In genomic region chr11:107549253-107549953, GRCh38 we compare ENCODE assay signal across 8 cellular contexts. TPM values are rescaled to one million over a fixed set of nuclear protein-coding genes. Genes with fewer than 3 reads are reported as not detected.
A peak's percentile ranks its signal among the peaks of the same experiment; 100 is the strongest.
DNase-seq lines count a peak whose midpoint lies in the region; ATAC-seq, FAIRE-seq and TF ChIP-seq lines count a peak whose summit lies in the region.

No MANE protein-coding gene starts in this region.

- no peak overlapping the region for H2BK120ac ChIP-seq in H9 (ENCODE audit: low read depth, low read length, poor library complexity, severe bottlenecking)

- no peaks in the 10 kb centered on the region for H3K79me1 ChIP-seq in H9 (ENCODE audit: insufficient read depth, low read depth, low read length, poor library complexity, severe bottlenecking)

- no peak overlapping the region for H4K91ac ChIP-seq in H9 (ENCODE audit: insufficient read length, low read depth, low read length)

- CTCF ChIA-PET in activated CD8-positive, alpha-beta memory T cell treated with anti-CD3 and anti-CD28 coated beads, Interleukin-2, amount 10 ng/mL, durations not matched to agents 7 days and 5 days (lab: Charles Lee), result interaction anchor here (0.8 to 6.5 kb wide), 13 partner anchors 8 to 242 kb away, joined by 3 to 42 read pairs (median 4); partner anchors contain the start of gene ALKBH8

- H3K4me1 ChIP-seq in H9 (ENCODE audit: insufficient read depth, low read length) (no peaks in the 10 kb centered on the region), keratinocyte (ENCODE audit: control insufficient read depth, extremely low read depth, insufficient read depth, low read length) (peaks cover 19% of the 10 kb centered on the region)

- dilution Hi-C loops in keratinocyte (cut with MboI; ENCODE audit: extremely low pct_ligation_motif_present, low sequenced_read_pairs), result no loop called here

- peak; percentile 43 for DNase-seq in activated CD8-positive, alpha-beta memory T cell treated with anti-CD3 and anti-CD28 coated beads, Interleukin-2, amount 10 ng/mL, durations not matched to agents 7 days and 5 days
- DNase-seq in activated CD8-positive, alpha-beta memory T cell treated with anti-CD3 and anti-CD28 coated beads, Interleukin-2, amount 50 U/mL, for 48 hours, result no peak
- no peak for DNase-seq in H9
- peak; percentile 7 for DNase-seq in NCI-H748 (lab: John Stamatoyannopoulos, UW; ENCODE audit: unreplicated experiment)
- peak; percentile 27 for DNase-seq in astrocyte of the cerebellum (ENCODE audit: low read depth)
- DNase-seq in keratinocyte (ENCODE audit: low read depth, low spot score), result no peak
- no peak for DNase-seq in type B pancreatic cell (ENCODE audit: extremely low spot score, unreplicated experiment)
- DNase-seq in mesenteric fat pad (ENCODE audit: low spot score), result no peak

- H3K4me2 ChIP-seq in H9 (ENCODE audit: insufficient read depth, insufficient read length, low read length), result no peak overlapping the region
- H3K4me2 ChIP-seq in keratinocyte (ENCODE audit: control insufficient read depth, extremely low read depth, insufficient read depth, low read depth, low read length), result no peak overlapping the region

- H3K56ac ChIP-seq in H9 (ENCODE audit: insufficient read length, low read depth, low read length), result no peak overlapping the region

- peak; percentile 89 for FAIRE-seq in keratinocyte (lab: Jason Lieb, UNC)

- peak; percentile 36 for ATAC-seq in activated CD8-positive, alpha-beta memory T cell treated with anti-CD3 and anti-CD28 coated beads, Interleukin-2, amount 10 ng/mL, durations not matched to agents 7 days and 5 days

- peaks cover 13% of the 10 kb centered on the region for H3K36me3 Mint-ChIP-seq in activated CD8-positive, alpha-beta memory T cell treated with anti-CD3 and anti-CD28 coated beads, Interleukin-2, amount 10 ng/mL, durations not matched to agents 7 days and 5 days
- H3K36me3 Mint-ChIP-seq in H9 (ENCODE audit: insufficient read depth in 1 of 3, low read depth in 3 of 3) (peaks cover 0 to 30% (median 16%) of the 10 kb centered on the region in 3 experiments; a peak in 5 of 7 replicates), type B pancreatic cell (peaks cover 3% of the 10 kb centered on the region)

- no peak overlapping the region for H3K9ac ChIP-seq in H9 (ENCODE audit: extremely low read depth, insufficient read length, low read length)
- no peak overlapping the region for H3K9ac ChIP-seq in keratinocyte (ENCODE audit: control insufficient read depth, extremely low read depth, insufficient read depth, low read length)

- no peaks in the 10 kb centered on the region for H3K79me2 ChIP-seq in H9 (ENCODE audit: insufficient read depth, low read length)
- no peaks in the 10 kb centered on the region for H3K79me2 ChIP-seq in keratinocyte (ENCODE audit: control insufficient read depth, insufficient read depth, low read length)

- no peak overlapping the region for H3K27ac Mint-ChIP-seq in activated CD8-positive, alpha-beta memory T cell treated with anti-CD3 and anti-CD28 coated beads, Interleukin-2, amount 10 ng/mL, durations not matched to agents 7 days and 5 days
- H3K27ac Mint-ChIP-seq in H9 (no peak overlapping the region), type B pancreatic cell (no peak overlapping the region)

- no peak overlapping the region for H2AFZ ChIP-seq in H9 (ENCODE audit: low read length)
- H2AFZ ChIP-seq in keratinocyte (ENCODE audit: control insufficient read depth, low read length), result no peak overlapping the region

- TF ChIP-seq CTCF in H9 (conservative IDR thresholded peaks at IDR 0.05) (peak; percentile 87), astrocyte of the cerebellum (IDR thresholded peaks at IDR 0.05; ENCODE audit: low read depth, low read length, missing control alignments) (peak; percentile 83), keratinocyte (optimal IDR thresholded peaks at IDR 0.05 in 1 of 3, IDR thresholded peaks at IDR 0.05 in 1 of 3, conservative IDR thresholded peaks at IDR 0.05 in 1 of 3; ENCODE audit: extremely low read depth in 1 of 3, insufficient read depth in 2 of 3, low read length in 3 of 3) (peak in 2 of 3 experiments; percentile 64 to 71), type B pancreatic cell (conservative IDR thresholded peaks at IDR 0.05) (peak; percentile 90)

- H3K36me3 ChIP-seq in keratinocyte (ENCODE audit: control insufficient read depth in 2 of 2, extremely low read depth in 1 of 2, insufficient read depth in 2 of 2, low read length in 2 of 2), result peaks cover 0 to 3% of the 10 kb centered on the region in 2 experiments

- no CpG with 5 or more reads among the region's 6 CpGs for whole genome bisulfite sequencing in H9 (ENCODE audit: extremely low coverage, insufficient read length, low lambda C conversion rate)

- H4K20me1 ChIP-seq in H9 (ENCODE audit: control insufficient read depth, insufficient read depth, insufficient read length) (no peaks in the 10 kb centered on the region), keratinocyte (ENCODE audit: control insufficient read depth, extremely low read depth, insufficient read depth, low read length) (no peaks in the 10 kb centered on the region)

- H4K5ac ChIP-seq in H9 (ENCODE audit: insufficient read length, low read depth, low read length), result no peak overlapping the region

- H3K9me1 ChIP-seq in keratinocyte (ENCODE audit: control insufficient read depth, extremely low read depth, insufficient read depth, low read length), result no peaks in the 10 kb centered on the region

- H3K9me3 ChIP-seq in H9 (ENCODE audit: control insufficient read depth, low read depth, low read length), result no peaks in the 10 kb centered on the region
- no peaks in the 10 kb centered on the region for H3K9me3 ChIP-seq in keratinocyte (ENCODE audit: control insufficient read depth, low read depth, low read length)

- H3K4me3 Mint-ChIP-seq in activated CD8-positive, alpha-beta memory T cell treated with anti-CD3 and anti-CD28 coated beads, Interleukin-2, amount 10 ng/mL, durations not matched to agents 7 days and 5 days, result no peak overlapping the region
- H3K4me3 Mint-ChIP-seq in H9 (no peak overlapping the region), type B pancreatic cell (no peak overlapping the region)

- H3K23ac ChIP-seq in H9 (ENCODE audit: insufficient read length, low read depth, low read length), result no peak overlapping the region

- no peaks in the 10 kb centered on the region for H3K27me3 ChIP-seq in H9 (ENCODE audit: insufficient read depth, low read length)
- no peaks in the 10 kb centered on the region for H3K27me3 ChIP-seq in keratinocyte (ENCODE audit: control insufficient read depth, extremely low read depth, insufficient read depth, low read length)

- no peak overlapping the region for H3K4me3 ChIP-seq in astrocyte of the cerebellum (ENCODE audit: low read depth, low read length)
- no peak overlapping the region for H3K4me3 ChIP-seq in keratinocyte (ENCODE audit: control insufficient read depth in 2 of 3, extremely low read depth in 1 of 3, insufficient read depth in 2 of 3, low read depth in 1 of 3, low read length in 3 of 3)

- no peaks in the 10 kb centered on the region for H3K4me1 Mint-ChIP-seq in activated CD8-positive, alpha-beta memory T cell treated with anti-CD3 and anti-CD28 coated beads, Interleukin-2, amount 10 ng/mL, durations not matched to agents 7 days and 5 days
- no peaks in the 10 kb centered on the region for H3K4me1 Mint-ChIP-seq in H9
- H3K4me1 Mint-ChIP-seq in type B pancreatic cell (ENCODE audit: unreplicated experiment), result no peaks in the 10 kb centered on the region

- no peak overlapping the region for H2AK5ac ChIP-seq in H9 (ENCODE audit: insufficient read length, low read length)

- H2BK5ac ChIP-seq in H9 (ENCODE audit: insufficient read length, low read length), result no peak overlapping the region

- H4K8ac ChIP-seq in H9 (replicated peaks; ENCODE audit: insufficient read length, low read depth, low read length), result no peak overlapping the region

- no peak overlapping the region for H3K27ac ChIP-seq in H9 (ENCODE audit: insufficient read length, low read depth, low read length)
- H3K27ac ChIP-seq in keratinocyte (ENCODE audit: control insufficient read depth, insufficient read depth, low read length), result no peak overlapping the region

- no peak overlapping the region for H3K4ac ChIP-seq in H9 (ENCODE audit: low read depth, low read length)

- no peak overlapping the region for H2BK20ac ChIP-seq in H9 (ENCODE audit: low read depth, low read length, poor library complexity, severe bottlenecking)

- no peak overlapping the region for H2BK15ac ChIP-seq in H9 (ENCODE audit: low read depth, low read length)

- H3K23me2 ChIP-seq in H9 (ENCODE audit: insufficient read length, low read depth, low read length, poor library complexity, severe bottlenecking), result no peaks in the 10 kb centered on the region

- H3K14ac ChIP-seq in H9 (ENCODE audit: insufficient read depth, low read length), result no peak overlapping the region

- no peak overlapping the region for H3K18ac ChIP-seq in H9 (ENCODE audit: insufficient read length, low read depth, low read length)

- H2BK12ac ChIP-seq in H9 (ENCODE audit: insufficient read length, low read depth, low read length), result no peak overlapping the region

- in situ Hi-C loops in astrocyte of the cerebellum (cut with HindIII; ENCODE audit: low sequenced_read_pairs), result no loop called here

- H3K27me3 Mint-ChIP-seq in activated CD8-positive, alpha-beta memory T cell treated with anti-CD3 and anti-CD28 coated beads, Interleukin-2, amount 10 ng/mL, durations not matched to agents 7 days and 5 days, result no peaks in the 10 kb centered on the region
- H3K27me3 Mint-ChIP-seq in H9 (ENCODE audit: low read depth) (no peaks in the 10 kb centered on the region), type B pancreatic cell (no peaks in the 10 kb centered on the region)

- H3T11ph ChIP-seq in H9 (ENCODE audit: low read length), result no peak overlapping the region

- H3K9me3 Mint-ChIP-seq in activated CD8-positive, alpha-beta memory T cell treated with anti-CD3 and anti-CD28 coated beads, Interleukin-2, amount 10 ng/mL, durations not matched to agents 7 days and 5 days (ENCODE audit: low read depth), result no peaks in the 10 kb centered on the region
- H3K9me3 Mint-ChIP-seq in H9, result no peaks in the 10 kb centered on the region
- no peaks in the 10 kb centered on the region for H3K9me3 Mint-ChIP-seq in type B pancreatic cell

RNA-seq across cellular contexts. Expression of gene ALKBH8, which starts 16.1 kb away (rescaled TPM):
- 10 to 100 TPM in 1 of 2 experiments, 1 to 10 TPM in 1; 8.6 to 11.2 TPM for total RNA-seq in activated CD8-positive, alpha-beta memory T cell treated with anti-CD3 and anti-CD28 coated beads, Interleukin-2, amount 10 ng/mL, durations not matched to agents 7 days and 5 days
- total RNA-seq in H9 (2021), result 12.7 and 15.7 TPM in 2 replicates
- polyA plus RNA-seq in keratinocyte, result 3.4 to 8.0 TPM (median 6.5 TPM) in 3 replicates
- polyA plus RNA-seq in keratinocyte (2011; ENCODE audit: low read depth), result 5.4 TPM
- 2.4 and 5.1 TPM in 2 replicates for polyA plus RNA-seq in keratinocyte (2011; cell fraction: cytosol; rRNA removed)
- polyA plus RNA-seq in keratinocyte (2011; cell fraction: nucleus; rRNA removed), result 3.4 and 4.7 TPM in 2 replicates
- 3.5 and 7.0 TPM in 2 replicates for polyA plus RNA-seq in keratinocyte (2012; ENCODE audit: low replicate concordance)
- 1.0 to 10.1 TPM (median 5.5 TPM) in 3 replicates for polyA minus RNA-seq in keratinocyte
- polyA minus RNA-seq in keratinocyte (2011; cell fraction: cytosol; rRNA and poly(A)+ RNA removed), result 5.9 TPM
- 2.5 and 4.7 TPM in 2 replicates for polyA minus RNA-seq in keratinocyte (2011; cell fraction: nucleus; rRNA and poly(A)+ RNA removed)
- total RNA-seq in type B pancreatic cell (ENCODE audit: low replicate concordance), result 6.7 and 7.8 TPM in 2 replicates
- 6.4 TPM for total RNA-seq in mesenteric fat pad

RNA-seq across cellular contexts. Expression of gene ELMOD1, which starts 41.5 kb away (rescaled TPM):
- total RNA-seq in activated CD8-positive, alpha-beta memory T cell treated with anti-CD3 and anti-CD28 coated beads, Interleukin-2, amount 10 ng/mL, durations not matched to agents 7 days and 5 days, result under 1 TPM in 1 of 2 experiments, not detected in 1; 0.16 TPM
- total RNA-seq in H9 (2021) (0.61 and 0.81 TPM in 2 replicates), type B pancreatic cell (ENCODE audit: low replicate concordance) (4.0 and 7.6 TPM in 2 replicates), mesenteric fat pad (0.16 TPM)
- polyA plus RNA-seq in keratinocyte, result 0.15 to 0.63 TPM (median 0.51 TPM) in 3 replicates
- polyA plus RNA-seq in keratinocyte (2011; ENCODE audit: low read depth), result 15.6 TPM
- polyA plus RNA-seq in keratinocyte (2011; cell fraction: cytosol; rRNA removed), result 0.22 and 0.57 TPM in 2 replicates
- 0.88 and 0.94 TPM in 2 replicates for polyA plus RNA-seq in keratinocyte (2011; cell fraction: nucleus; rRNA removed)
- polyA plus RNA-seq in keratinocyte (2012; ENCODE audit: low replicate concordance), result 0.56 and 22.3 TPM in 2 replicates
- polyA minus RNA-seq in keratinocyte, result 0.16 to 0.30 TPM in 2 of 3 replicates, not detected in the other
- not detected for polyA minus RNA-seq in keratinocyte (2011; cell fraction: cytosol; rRNA and poly(A)+ RNA removed)
- 0.53 and 1.1 TPM in 2 replicates for polyA minus RNA-seq in keratinocyte (2011; cell fraction: nucleus; rRNA and poly(A)+ RNA removed)

Comparison
In these comparisons a context has a peak if more than half of its experiments do, and no peak if none do; other contexts are left out.
1. DNase-seq: peak in activated CD8-positive, alpha-beta memory T cell treated with anti-CD3 and anti-CD28 coated beads, Interleukin-2, amount 10 ng/mL, durations not matched to agents 7 days and 5 days (single experiment), NCI-H748 (single experiment) and astrocyte of the cerebellum (single experiment); none in activated CD8-positive, alpha-beta memory T cell treated with anti-CD3 and anti-CD28 coated beads, Interleukin-2, amount 50 U/mL, for 48 hours (single experiment), H9 (single experiment), keratinocyte (single experiment), type B pancreatic cell (single experiment) and mesenteric fat pad (single experiment).
2. Peak in every context shown above with its lines, with median percentiles within 50 percentile points of each other: CTCF ChIP-seq.